20 cellular contexts compared by ENCODE assay signal in genomic region chr20:13821876-13822275, GRCh38. TPM values are rescaled to one million over a fixed set of nuclear protein-coding genes. Genes with fewer than 3 reads are reported as not detected.
DNase-seq lines count a peak whose midpoint lies in the region; ATAC-seq and TF ChIP-seq lines count a peak whose summit lies in the region.
"Had no signal": no experiment of that assay in that cellular context is flagged by ENCODE, and none has a peak within 500 bp of the region (broad histone marks: within the 10 kb centered on the region; RNA-seq: fewer than 3 reads in every experiment).

No MANE protein-coding gene starts in this region.

- no peak overlapping the region for H2BK120ac ChIP-seq in trophoblast cell (ENCODE audit: insufficient read depth, low read length, poor library complexity)

- H3K9me3 Mint-ChIP-seq in activated naive CD4-positive, alpha-beta T cell treated with anti-CD3 and anti-CD28 coated beads, Interleukin-2, amount 50 U/mL, for 72 hours: no peaks in the 10 kb centered on the region
- H3K9me3 Mint-ChIP-seq: activated naive CD8-positive, alpha-beta T cell treated with anti-CD3 and anti-CD28 coated beads, Interleukin-2, amount 50 U/mL, for 24 hours; GM23338 had no signal

- no peak overlapping the region for H3K4ac ChIP-seq in trophoblast cell (ENCODE audit: low read depth, low read length)

- no peak overlapping the region for H2BK12ac ChIP-seq in trophoblast cell (ENCODE audit: low read length)

- no peak overlapping the region for H3K14ac ChIP-seq in trophoblast cell (ENCODE audit: low read length)

- dilution Hi-C loops in mammary epithelial cell (cut with HindIII; ENCODE audit: low sequenced_read_pairs): no loop called here

- H4K91ac ChIP-seq in trophoblast cell (ENCODE audit: low read depth, low read length): no peak overlapping the region

- H3K36me3 Mint-ChIP-seq in activated naive CD4-positive, alpha-beta T cell treated with anti-CD3 and anti-CD28 coated beads, Interleukin-2, amount 50 U/mL, for 72 hours: peaks cover 6 to 9% of the 10 kb centered on the region in 2 donors

- in situ Hi-C loops in mammary epithelial cell (cut with MboI; ENCODE audit: low sequenced_read_pairs in 2 of 2): loop anchor here (5.0 to 10.0 kb wide), 2 partner anchors 233 to 235 kb away; no protein-coding TSS in a partner anchor

- TF ChIP-seq CTCF in DND-41 (IDR thresholded peaks at IDR 0.05; ENCODE audit: borderline replicate concordance, extremely low read depth, low read length, poor library complexity, severe bottlenecking) (no peak), mammary epithelial cell (conservative IDR thresholded peaks at IDR 0.05 in 1 of 2, IDR thresholded peaks at IDR 0.05 in 1 of 2; ENCODE audit: extremely low read depth in 1 of 2, insufficient read depth in 1 of 2, low read depth in 1 of 2, low read length in 2 of 2) (no peak)

- H3K9ac ChIP-seq in DND-41 (ENCODE audit: low read depth, low read length) (no peak overlapping the region), mammary epithelial cell (ENCODE audit: insufficient read depth, low read length) (no peak overlapping the region), trophoblast cell (ENCODE audit: low read length) (no peak overlapping the region)

- 0 out of 3 replicates have a peak, but pooled peaks have one; percentile 25 for ATAC-seq in DND-41 (ENCODE audit: insufficient read depth, low read depth)
- no peak for ATAC-seq in activated naive CD4-positive, alpha-beta T cell treated with anti-CD3 and anti-CD28 coated beads, Interleukin-2, amount 50 U/mL, for 72 hours
- ATAC-seq: activated naive CD8-positive, alpha-beta T cell treated with anti-CD3 and anti-CD28 coated beads, Interleukin-2, amount 50 U/mL, for 24 hours had no signal

- no peaks in the 10 kb centered on the region for H3K79me2 ChIP-seq in DND-41 (ENCODE audit: insufficient read depth, low read length)
- H3K79me2 ChIP-seq in mammary epithelial cell (ENCODE audit: insufficient read depth, low read length): no peaks in the 10 kb centered on the region
- H3K79me2 ChIP-seq in trophoblast cell (ENCODE audit: control insufficient read depth, insufficient read depth, low read length, poor library complexity): no peaks in the 10 kb centered on the region

- no TSS peak for BruUV-seq in mammary epithelial cell (replicated peaks; lab: Mats Ljungman, UMichigan)

- no peak overlapping the region for H3K18ac ChIP-seq in trophoblast cell (ENCODE audit: low read length)

- CTCF ChIA-PET in mammary epithelial cell (lab: Charles Lee; ENCODE audit: low non-redundant PET): no interaction called here

- no peak overlapping the region for H2AFZ ChIP-seq in DND-41 (ENCODE audit: low read depth, low read length)
- no peak overlapping the region for H2AFZ ChIP-seq in mammary epithelial cell (ENCODE audit: low read depth, low read length)
- H2AFZ ChIP-seq in trophoblast cell (ENCODE audit: insufficient read depth, low read length, poor library complexity): no peak overlapping the region
- H2AFZ ChIP-seq: GM23338 had no signal

- H3K4me3 ChIP-seq in DND-41 (ENCODE audit: low read depth in 1 of 2, low read length in 2 of 2) (no peak overlapping the region), mammary epithelial cell (replicated peaks in 1 of 3; ENCODE audit: insufficient read depth in 1 of 3, low read depth in 2 of 3, low read length in 3 of 3) (no peak overlapping the region), trophoblast cell (ENCODE audit: low read depth, low read length) (no peak overlapping the region)
- H3K4me3 ChIP-seq in effector memory CD4-positive, alpha-beta T cell (ENCODE audit: insufficient read depth, low read depth, low read length, poor library complexity, severe bottlenecking): no peak overlapping the region
- H3K4me3 ChIP-seq: gastrocnemius medialis, GM23338 had no signal

- H3K27me3 ChIP-seq in DND-41 (ENCODE audit: insufficient read depth, low read length, poor library complexity) (no peaks in the 10 kb centered on the region), mammary epithelial cell (ENCODE audit: insufficient read depth, low read length) (no peaks in the 10 kb centered on the region), trophoblast cell (ENCODE audit: insufficient read depth, low read length) (no peaks in the 10 kb centered on the region)
- H3K27me3 ChIP-seq in effector memory CD4-positive, alpha-beta T cell (replicated peaks; ENCODE audit: control insufficient read depth, insufficient read depth, low read length, poor library complexity, severe bottlenecking): no peaks in the 10 kb centered on the region
- H3K27me3 ChIP-seq: gastrocnemius medialis had no signal

- H2AK5ac ChIP-seq in trophoblast cell (ENCODE audit: low read length): no peak overlapping the region

- no peak overlapping the region for H3K27ac ChIP-seq in DND-41 (ENCODE audit: low read length)
- no peak overlapping the region for H3K27ac ChIP-seq in mammary epithelial cell (ENCODE audit: insufficient read depth, low read depth, low read length)
- no peak overlapping the region for H3K27ac ChIP-seq in trophoblast cell (ENCODE audit: low read depth, low read length)
- no peak overlapping the region for H3K27ac ChIP-seq in effector memory CD4-positive, alpha-beta T cell (ENCODE audit: insufficient read depth, low read length, poor library complexity, severe bottlenecking)
- H3K27ac ChIP-seq: gastrocnemius medialis had no signal

- no peaks in the 10 kb centered on the region for H3K4me1 ChIP-seq in DND-41 (ENCODE audit: insufficient read depth, low read length)
- no peaks in the 10 kb centered on the region for H3K4me1 ChIP-seq in mammary epithelial cell (ENCODE audit: insufficient read depth, low read length)
- H3K4me1 ChIP-seq in trophoblast cell (ENCODE audit: control insufficient read depth in 1 of 2, insufficient read depth in 2 of 2, low read length in 2 of 2): no peaks in the 10 kb centered on the region
- no peaks in the 10 kb centered on the region for H3K4me1 ChIP-seq in effector memory CD4-positive, alpha-beta T cell (ENCODE audit: control insufficient read depth, insufficient read depth, low read length, poor library complexity, severe bottlenecking)
- H3K4me1 ChIP-seq: BE2C had no signal

- H4K20me1 ChIP-seq in DND-41 (ENCODE audit: insufficient read depth, low read length) (no peaks in the 10 kb centered on the region), mammary epithelial cell (ENCODE audit: insufficient read depth, low read length) (no peaks in the 10 kb centered on the region)

- H4K12ac ChIP-seq in trophoblast cell (ENCODE audit: low read depth, low read length): no peak overlapping the region

- 38% methylated on average over 7 of the region's 7 CpGs for WGBS in mammary epithelial cell (ENCODE audit: low coverage, missing lambda C conversion rate)
- no CpG with 5 or more reads among the region's 7 CpGs for WGBS in trophoblast cell (ENCODE audit: extremely low coverage, insufficient coverage, insufficient read length)

- DNase-seq in DND-41: no peak
- peak; percentile 66 for DNase-seq in MV-4-11 (lab: John Stamatoyannopoulos, UW)
- DNase-seq in mammary epithelial cell: peak; percentile 76
- DNase-seq in trophoblast cell: peak; percentile 36 to 50
- DNase-seq in activated naive CD4-positive, alpha-beta T cell treated with anti-CD3 and anti-CD28 coated beads, Interleukin-2, amount 50 U/mL, for 72 hours (ENCODE audit: low spot score in 2 of 2): no peak
- no peak for DNase-seq in 8988T
- no peak for DNase-seq in OCI-M2 (lab: John Stamatoyannopoulos, UW; ENCODE audit: unreplicated experiment)
- no peak for DNase-seq in effector memory CD4-positive, alpha-beta T cell
- DNase-seq: activated CD4-positive, CD25-positive, alpha-beta regulatory T cell; activated CD8-positive, alpha-beta memory T cell treated with anti-CD3 and anti-CD28 coated beads for 24 hours; activated naive CD8-positive, alpha-beta T cell treated with anti-CD3 and anti-CD28 coated beads, Interleukin-2, amount 50 U/mL, for 24 hours; BE2C; cerebellar nuclear complex; gastrocnemius medialis; NCI-H1048; NCI-H2081 treated with DMSO at 0.1 percent for 48 hours; NCI-H526 treated with DMSO at 0.1 percent for 48 hours; nucleus accumbens; stimulated activated CD4-positive, alpha-beta T cell treated with anti-CD3 and anti-CD28 coated beads, Interleukin-4, amount 100 ng/mL, for 1 hour had no signal

- intact Hi-C loops in mammary epithelial cell (cut with micrococcal nuclease): loop anchor here (5.0 kb wide), 2 partner anchors 60 to 120 kb away; no protein-coding TSS in a partner anchor

- no peaks in the 10 kb centered on the region for H3K79me1 ChIP-seq in trophoblast cell (ENCODE audit: low read length)

- no peaks in the 10 kb centered on the region for H3K9me3 ChIP-seq in DND-41 (ENCODE audit: insufficient read depth, low read length, severe bottlenecking)
- H3K9me3 ChIP-seq in mammary epithelial cell (replicated peaks; ENCODE audit: insufficient read depth, low read length): no peaks in the 10 kb centered on the region
- no peaks in the 10 kb centered on the region for H3K9me3 ChIP-seq in trophoblast cell (ENCODE audit: insufficient read depth, low read depth, low read length)
- no peaks in the 10 kb centered on the region for H3K9me3 ChIP-seq in effector memory CD4-positive, alpha-beta T cell (ENCODE audit: control insufficient read depth, low read length)
- H3K9me3 ChIP-seq: BE2C, gastrocnemius medialis had no signal

- H4K8ac ChIP-seq in trophoblast cell (ENCODE audit: low read depth, low read length): no peak overlapping the region

- H3K36me3 ChIP-seq in DND-41 (ENCODE audit: insufficient read depth, low read length): peaks cover 28% of the 10 kb centered on the region
- peaks cover 4% of the 10 kb centered on the region for H3K36me3 ChIP-seq in mammary epithelial cell (ENCODE audit: insufficient read depth, low read length)
- H3K36me3 ChIP-seq in trophoblast cell (ENCODE audit: control insufficient read depth in 1 of 2, insufficient read depth in 2 of 2, low read length in 2 of 2): peaks cover 0 to 4% of the 10 kb centered on the region in 2 experiments
- peaks cover 10% of the 10 kb centered on the region for H3K36me3 ChIP-seq in effector memory CD4-positive, alpha-beta T cell (ENCODE audit: control insufficient read depth, insufficient read depth, low read length)

- no peak overlapping the region for H3K23ac ChIP-seq in trophoblast cell (ENCODE audit: low read length)

- H3K4me2 ChIP-seq in DND-41 (ENCODE audit: insufficient read depth, low read length) (no peak overlapping the region), mammary epithelial cell (ENCODE audit: insufficient read depth, low read depth, low read length) (no peak overlapping the region), trophoblast cell (ENCODE audit: low read length) (no peak overlapping the region)
- H3K4me2 ChIP-seq: GM23338 had no signal

- H2BK5ac ChIP-seq in trophoblast cell (ENCODE audit: low read depth, low read length, poor library complexity): no peak overlapping the region

- no peak overlapping the region for H3K27ac Mint-ChIP-seq in activated naive CD4-positive, alpha-beta T cell treated with anti-CD3 and anti-CD28 coated beads, Interleukin-2, amount 50 U/mL, for 72 hours
- H3K27ac Mint-ChIP-seq: activated naive CD8-positive, alpha-beta T cell treated with anti-CD3 and anti-CD28 coated beads, Interleukin-2, amount 50 U/mL, for 24 hours; GM23338 had no signal

RNA-seq across cellular contexts. Expression of gene NDUFAF5, which starts 37.0 kb away (rescaled TPM):
- 10 to 100 TPM; 10.8 to 34.7 TPM for total RNA-seq in mammary epithelial cell
- 10.8 TPM for polyA plus RNA-seq in mammary epithelial cell
- polyA minus RNA-seq in mammary epithelial cell: 19.1 TPM
- polyA plus RNA-seq in trophoblast cell (2013): 10.8 and 12.2 TPM in 2 replicates
- total RNA-seq in activated naive CD4-positive, alpha-beta T cell treated with anti-CD3 and anti-CD28 coated beads, Interleukin-2, amount 50 U/mL, for 72 hours: 10 to 100 TPM; 22.6 to 39.1 TPM

RNA-seq across cellular contexts. Expression of gene ESF1, which starts 37.2 kb away (rescaled TPM):
- total RNA-seq in mammary epithelial cell: 10 to 100 TPM in 1 of 2 donors, 1 to 10 TPM in 1; 6.7 to 16.2 TPM
- polyA plus RNA-seq in mammary epithelial cell: 2.7 TPM
- polyA minus RNA-seq in mammary epithelial cell: 0.72 TPM
- 14.4 and 14.5 TPM in 2 replicates for polyA plus RNA-seq in trophoblast cell (2013)
- total RNA-seq in activated naive CD4-positive, alpha-beta T cell treated with anti-CD3 and anti-CD28 coated beads, Interleukin-2, amount 50 U/mL, for 72 hours: 10 to 100 TPM; 10.9 to 18.4 TPM

Comparison
In these comparisons a context has a peak if more than half of its experiments do, and no peak if none do; other contexts are left out.
1. DNase-seq: peak in MV-4-11 (single experiment), mammary epithelial cell (single experiment) and trophoblast cell (2 of 2); none in DND-41 (single experiment), activated naive CD4-positive, alpha-beta T cell treated with anti-CD3 and anti-CD28 coated beads, Interleukin-2, amount 50 U/mL, for 72 hours (0 of 2), 8988T (single experiment), OCI-M2 (single experiment) and effector memory CD4-positive, alpha-beta T cell (0 of 3).